In genomic region chr4:8534129-8534528, GRCh38 we compare ENCODE assay signal across 1 cellular context.
TF ChIP-seq lines count a peak whose summit lies in the region.

No MANE protein-coding gene starts in this region.

TF ChIP-seq in GM12878, 131 proteins besides CTCF, POLR2A, EP300 and RAD21 (continued from another document):
- peak; percentile 20 for TF ChIP-seq CUX1 (IDR thresholded peaks at IDR 0.05; ENCODE audit: insufficient replicate concordance, low read depth, low read length)
- 0 out of 2 replicates have a peak, but pooled peaks have one; percentile 8 for TF ChIP-seq PKNOX1 (IDR thresholded peaks at IDR 0.05)
- TF ChIP-seq RELA (IDR thresholded peaks at IDR 0.05; ENCODE audit: borderline replicate concordance, partially characterized antibody), result peak; percentile 64
- 0 out of 2 replicates have a peak, but pooled peaks have one; percentile 22 for TF ChIP-seq DPF2 (IDR thresholded peaks at IDR 0.05)
- peak; percentile 27; the same call in 1 of the 2 replicates for TF ChIP-seq IRF4 (IDR thresholded peaks at IDR 0.05; ENCODE audit: low read depth, low read length)
- peak; percentile 47 for TF ChIP-seq IKZF1 (conservative IDR thresholded peaks at IDR 0.05)
- TF ChIP-seq CREM (IDR thresholded peaks at IDR 0.05; ENCODE audit: low read depth), result peak; percentile 21; the same call in 1 of the 2 replicates
- peak; percentile 60; the same call in 1 of the 2 replicates for TF ChIP-seq RAD51 (IDR thresholded peaks at IDR 0.05)
- TF ChIP-seq RELB (IDR thresholded peaks at IDR 0.05; ENCODE audit: low read depth), result peak; percentile 66
- peak; percentile 57; the same call in 1 of the 2 replicates for TF ChIP-seq POLR2AphosphoS5 (IDR thresholded peaks at IDR 0.05; ENCODE audit: low read length)
- TF ChIP-seq CBX5 (IDR thresholded peaks at IDR 0.05; ENCODE audit: low read depth), result no peak
- TF ChIP-seq JUNB (IDR thresholded peaks at IDR 0.05), result peak; percentile 56
- TF ChIP-seq RUNX3 (IDR thresholded peaks at IDR 0.05; ENCODE audit: low read length), result peak; percentile 38
- TF ChIP-seq PAX5 (IDR thresholded peaks at IDR 0.05; ENCODE audit: borderline replicate concordance, low read depth, low read length), result no peak
- 0 out of 2 replicates have a peak, but pooled peaks have one; percentile 7 for TF ChIP-seq YY1 (IDR thresholded peaks at IDR 0.05; ENCODE audit: low read depth, low read length)
- TF ChIP-seq TAF1 (IDR thresholded peaks at IDR 0.05; ENCODE audit: borderline replicate concordance, low read depth, low read length), result peak; percentile 34; the same call in 1 of the 2 replicates
